Comparison of ENCODE assay signal across 8 cellular contexts in genomic region chr17:75753193-75753513, GRCh38. TPM values are rescaled to one million over a fixed set of nuclear protein-coding genes. Genes with fewer than 3 reads are reported as not detected.
A peak's percentile ranks its signal among the peaks of the same experiment; 100 is the strongest.
DNase-seq lines count a peak whose midpoint lies in the region; ATAC-seq and TF ChIP-seq lines count a peak whose summit lies in the region.

No MANE protein-coding gene starts in this region.

- H3K27me3 ChIP-seq in PC-9 (ENCODE audit: insufficient read depth, low read depth), result no peaks in the 10 kb centered on the region

- H3K4me3 Mint-ChIP-seq in HFFc6, result peak overlapping the region; percentile 53; the same call in 1 of the 2 replicates
- H3K4me3 Mint-ChIP-seq in naive B cell, result peak overlapping the region; percentile 51 to 84 (median 68)

- H3K27me3 Mint-ChIP-seq in HFFc6 (ENCODE audit: insufficient read depth) (peaks cover 1% of the 10 kb centered on the region), naive B cell (no peaks in the 10 kb centered on the region)

- intact Hi-C loops in PC-9 (cut with micrococcal nuclease; ENCODE audit: unreplicated experiment), result no loop called here

- H3K27ac Mint-ChIP-seq in HFFc6 (no peak overlapping the region), naive B cell (no peak overlapping the region)

- peaks cover 6% of the 10 kb centered on the region; the same call in 1 of the 2 replicates for H3K36me3 ChIP-seq in PC-9 (ENCODE audit: low read depth)

- peaks cover 30% of the 10 kb centered on the region for H3F3A ChIP-seq in PC-9 (ENCODE audit: insufficient read depth, low read depth)

- H3K36me3 Mint-ChIP-seq in HFFc6 (ENCODE audit: low read depth) (no peaks in the 10 kb centered on the region), naive B cell (no peaks in the 10 kb centered on the region)

- peaks cover 14% of the 10 kb centered on the region for H3K4me1 Mint-ChIP-seq in HFFc6 (ENCODE audit: low read depth)
- peaks cover 12 to 21% (median 16%) of the 10 kb centered on the region in 3 donors for H3K4me1 Mint-ChIP-seq in naive B cell

- H3K4me3 ChIP-seq in AG04449 (ENCODE audit: low read depth, low read length) (peak overlapping the region; percentile 55), cardiac fibroblast (replicated peaks in 1 of 2; ENCODE audit: low read depth in 2 of 2, low read length in 2 of 2) (peak overlapping the region; percentile 26 to 51), PC-9 (no peak overlapping the region)

- no peak overlapping the region for H3K4me2 ChIP-seq in PC-9

- H3K9me3 ChIP-seq in PC-9 (ENCODE audit: insufficient read depth, low read depth), result no peaks in the 10 kb centered on the region

- H3K9me3 Mint-ChIP-seq in HFFc6 (no peaks in the 10 kb centered on the region), naive B cell (no peaks in the 10 kb centered on the region)

- H4K20me1 ChIP-seq in PC-9 (ENCODE audit: insufficient read depth), result 0 out of 2 replicates have a peak, but pooled peaks cover 3% of the 10 kb centered on the region

- CTCF ChIA-PET in AG04449 (lab: Yijun Ruan, JAX), result interaction anchor here (0.6 to 23.0 kb wide), 67 partner anchors 8 to 835 kb away, joined by 3 to 1427 read pairs (median 4); partner anchors contain the start of genes GALK1, MIF4GD, RECQL5 and SAP30BP
- CTCF ChIA-PET in PC-9 (lab: Charles Lee), result no interaction called here

- no peaks in the 10 kb centered on the region for H3K4me1 ChIP-seq in PC-9 (replicated peaks; ENCODE audit: insufficient read depth)

- ATAC-seq in naive B cell (ENCODE audit: low read depth in 2 of 2) (no peak), GM18498 (IDR thresholded peaks at IDR 0.05; ENCODE audit: unreplicated experiment) (no peak), GM21528 (IDR thresholded peaks at IDR 0.05; ENCODE audit: low FRiP score, unreplicated experiment) (no peak)

- no peak overlapping the region for H2AFZ ChIP-seq in PC-9

- no TSS peak for BruUV-seq in PC-9 (replicated peaks; lab: Mats Ljungman, UMichigan)

- H3K27ac ChIP-seq in PC-9, result no peak overlapping the region

- in situ Hi-C loops in ACHN (cut with HindIII; ENCODE audit: low pct_ligation_motif_present, low pct_unique_long_range_greater_than_20kb, low sequenced_read_pairs), result no loop called here

- DNase-seq in AG04449 (ENCODE audit: low read depth, low spot score), result no peak
- no peak for DNase-seq in HFFc6
- DNase-seq in cardiac fibroblast (ENCODE audit: low read depth in 2 of 2), result no peak
- no peak for DNase-seq in naive B cell
- DNase-seq in PC-9, result no peak
- DNase-seq in ACHN, result no peak

- no peaks in the 10 kb centered on the region for H3K9me2 ChIP-seq in PC-9 (ENCODE audit: insufficient read depth)

- POLR2A ChIA-PET in AG04449 (lab: Yijun Ruan, JAX) (interaction anchor here (0.9 to 2.0 kb wide), 7 partner anchors 9 to 144 kb away, joined by 3 to 11 read pairs (median 6); partner anchors contain the start of genes GALK1, RECQL5, SAP30BP and SMIM5), PC-9 (lab: Charles Lee; ENCODE audit: unreplicated experiment) (no interaction called here)

- H3K79me2 ChIP-seq in PC-9 (ENCODE audit: low read depth), result no peaks in the 10 kb centered on the region

- TF ChIP-seq CTCF in AG04449 (IDR thresholded peaks at IDR 0.05; ENCODE audit: insufficient read depth, low read length, missing control alignments) (no peak), HFFc6 (IDR thresholded peaks at IDR 0.05) (no peak), cardiac fibroblast (IDR thresholded peaks at IDR 0.05; ENCODE audit: low read depth, low read length) (no peak), PC-9 (conservative IDR thresholded peaks at IDR 0.05) (no peak)

RNA-seq across cellular contexts. Expression of gene GALK1, which starts 11.8 kb away (rescaled TPM):
- total RNA-seq in HFFc6 (2021; fragmentation: NEBNext Ultra II Directional; extraction: Animal tissue kit (Norgen Biotek cat#: 25700)), result 10 to 100 TPM; 33.8 to 43.2 (median 37.7) TPM
- polyA plus RNA-seq in naive B cell (ENCODE audit: low read depth in 6 of 6), result 10 to 100 TPM in 4 of 6 donors, 1 to 10 TPM in 2; 8.3 to 21.9 (median 14.6) TPM
- total RNA-seq in PC-9 (2021), result 12.7 and 12.8 TPM in 2 replicates

RNA-seq across cellular contexts. Expression of gene UNK, which starts 31.5 kb away (rescaled TPM):
- total RNA-seq in HFFc6 (2021; fragmentation: NEBNext Ultra II Directional; extraction: Animal tissue kit (Norgen Biotek cat#: 25700)), result 10 to 100 TPM; 12.7 to 18.6 (median 16.2) TPM
- polyA plus RNA-seq in naive B cell (ENCODE audit: low read depth in 6 of 6), result 10 to 100 TPM; 31.1 to 50.1 (median 37.7) TPM
- 25.3 and 27.8 TPM in 2 replicates for total RNA-seq in PC-9 (2021)

RNA-seq across cellular contexts. Expression of gene ITGB4, which starts 31.9 kb away (rescaled TPM):
- 1 to 10 TPM in 1 of 6 experiments, under 1 TPM in 4, not detected in 1; 0.28 to 1.0 (median 0.76) TPM for total RNA-seq in HFFc6 (2021; fragmentation: NEBNext Ultra II Directional; extraction: Animal tissue kit (Norgen Biotek cat#: 25700))
- polyA plus RNA-seq in naive B cell (ENCODE audit: low read depth in 6 of 6), result 1 to 10 TPM in 2 of 6 donors, under 1 TPM in 2, not detected in 2; 0.67 to 1.6 (median 1.1) TPM
- 448 and 461 TPM in 2 replicates for total RNA-seq in PC-9 (2021)

Comparison
In these comparisons a context has a peak if more than half of its experiments do, and no peak if none do; other contexts are left out.
1. RNA of gene ITGB4, which starts 31.9 kb away (total RNA-seq): 448 to 461 TPM in PC-9; 0.28 to 1.0 TPM in HFFc6; every median in the first group is over 100 times any median in the second.